Comparison of ENCODE assay signal across 11 cellular contexts in the genomic region with DNA sequence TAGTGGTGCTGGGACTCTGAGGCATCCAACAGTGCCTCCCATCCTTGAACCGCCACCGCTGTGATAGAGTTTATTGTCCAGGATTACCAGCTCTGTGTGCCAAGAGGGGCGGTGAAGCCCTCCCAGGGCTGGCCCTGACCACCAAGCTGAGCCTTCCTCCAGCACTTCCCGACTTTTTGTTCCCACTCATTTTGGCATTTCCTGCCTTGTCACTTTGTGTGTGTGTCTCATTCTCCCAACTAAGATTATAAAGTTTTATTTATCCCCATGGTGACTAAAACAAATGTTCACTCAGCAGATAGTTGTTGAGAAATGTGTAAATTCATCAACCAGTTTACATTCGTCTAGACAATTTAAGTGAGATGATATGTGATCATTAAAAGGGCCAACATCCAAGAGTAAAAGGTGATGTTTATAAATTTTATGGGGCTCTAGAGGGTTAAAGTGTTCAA. TPM values are rescaled to one million over a fixed set of nuclear protein-coding genes. Genes with fewer than 3 reads are reported as not detected.
DNase-seq lines count a peak whose midpoint lies in the region; ATAC-seq and TF ChIP-seq lines count a peak whose summit lies in the region.
"Had no signal": no experiment of that assay in that cellular context is flagged by ENCODE, and none has a peak within 500 bp of the region (broad histone marks: within the 10 kb centered on the region; RNA-seq: fewer than 3 reads in every experiment).

No MANE protein-coding gene starts in this region.

- peaks cover 55% of the 10 kb centered on the region for H3K4me1 Mint-ChIP-seq in activated CD4-positive, alpha-beta memory T cell treated with anti-CD3 and anti-CD28 coated beads, Interleukin-2, amount 10 ng/mL, durations not matched to agents 7 days and 5 days
- peaks cover 25% of the 10 kb centered on the region for H3K4me1 Mint-ChIP-seq in activated CD4-positive, alpha-beta memory T cell treated with anti-CD3 and anti-CD28 coated beads for 36 hours (ENCODE audit: low read depth)
- peaks cover 33% of the 10 kb centered on the region for H3K4me1 Mint-ChIP-seq in activated T-helper 1 cell treated with anti-CD3 and anti-CD28 coated beads, Interleukin-12 subunit alpha, Interleukin-12 subunit beta, Interleukin-2, Interleukin-4 antibody, amounts not matched to agents 30 ng/mL and 10 ng/mL and 1 ng/mL, durations not matched to agents 14 hours and 24 hours and 36 hours (ENCODE audit: low read depth)
- peaks cover 38% of the 10 kb centered on the region for H3K4me1 Mint-ChIP-seq in activated naive CD4-positive, alpha-beta T cell treated with anti-CD3 and anti-CD28 coated beads, Interleukin-2, amount 10 ng/mL, durations not matched to agents 7 days and 5 days

- H3K4me3 ChIP-seq in fibroblast of pulmonary artery (replicated peaks; ENCODE audit: low read depth, low read length), result peak overlapping the region; percentile 79
- H3K4me3 ChIP-seq in skin epidermis, result peak overlapping the region in 4 of 7 experiments; percentile 67 to 88 (median 84)
- H3K4me3 ChIP-seq in upper lobe of left lung, result peak overlapping the region in 2 of 4 donors; percentile 75 to 87
- H3K4me3 ChIP-seq: mucosa of descending colon had no signal

- H3K36me3 ChIP-seq in upper lobe of left lung, result no peaks in the 10 kb centered on the region

- TF ChIP-seq POLR2A in upper lobe of left lung (IDR thresholded peaks at IDR 0.05), result no peak

- CTCF ChIA-PET in activated CD4-positive, alpha-beta memory T cell treated with anti-CD3 and anti-CD28 coated beads, Interleukin-2, amount 10 ng/mL, durations not matched to agents 7 days and 5 days (lab: Charles Lee), result interaction anchor here (3.4 to 6.1 kb wide), 2 partner anchors 21 to 56 kb away, joined by 31 to 40 read pairs; no protein-coding TSS in a partner anchor
- CTCF ChIA-PET in activated CD4-positive, alpha-beta memory T cell treated with anti-CD3 and anti-CD28 coated beads for 36 hours (lab: Charles Lee), result interaction anchor here (6.6 kb wide), 1 partner anchor 55 kb away, joined by 61 read pairs; no protein-coding TSS in a partner anchor
- CTCF ChIA-PET in activated naive CD4-positive, alpha-beta T cell treated with anti-CD3 and anti-CD28 coated beads, Interleukin-2, amount 10 ng/mL, durations not matched to agents 7 days and 5 days (lab: Charles Lee), result interaction anchor here (7.5 kb wide), 1 partner anchor 57 kb away, joined by 54 read pairs; no protein-coding TSS in a partner anchor

- H3K27me3 ChIP-seq in upper lobe of left lung, result peaks cover 0 to 17% (median 2%) of the 10 kb centered on the region in 4 donors

- peaks cover 10 to 32% (median 20%) of the 10 kb centered on the region in 4 donors for H3K4me1 ChIP-seq in upper lobe of left lung

- H3K9me3 Mint-ChIP-seq in activated CD4-positive, alpha-beta memory T cell treated with anti-CD3 and anti-CD28 coated beads, Interleukin-2, amount 10 ng/mL, durations not matched to agents 7 days and 5 days, result no peaks in the 10 kb centered on the region
- H3K9me3 Mint-ChIP-seq in activated CD4-positive, alpha-beta memory T cell treated with anti-CD3 and anti-CD28 coated beads for 36 hours, result no peaks in the 10 kb centered on the region
- H3K9me3 Mint-ChIP-seq in activated T-helper 1 cell treated with anti-CD3 and anti-CD28 coated beads, Interleukin-12 subunit alpha, Interleukin-12 subunit beta, Interleukin-2, Interleukin-4 antibody, amounts not matched to agents 30 ng/mL and 10 ng/mL and 1 ng/mL, durations not matched to agents 14 hours and 24 hours and 36 hours, result no peaks in the 10 kb centered on the region
- no peaks in the 10 kb centered on the region for H3K9me3 Mint-ChIP-seq in activated naive CD4-positive, alpha-beta T cell treated with anti-CD3 and anti-CD28 coated beads, Interleukin-2, amount 10 ng/mL, durations not matched to agents 7 days and 5 days

- POLR2A ChIA-PET in activated CD4-positive, alpha-beta memory T cell treated with anti-CD3 and anti-CD28 coated beads, Interleukin-2, amount 10 ng/mL, durations not matched to agents 7 days and 5 days (lab: Charles Lee), result interaction anchor here (1.6 to 6.1 kb wide), 3 partner anchors 8 to 20 kb away, joined by 5 to 67 read pairs (median 51); no protein-coding TSS in a partner anchor
- POLR2A ChIA-PET in activated CD4-positive, alpha-beta memory T cell treated with anti-CD3 and anti-CD28 coated beads for 36 hours (lab: Charles Lee), result no interaction called here

- H3K36me3 Mint-ChIP-seq in activated CD4-positive, alpha-beta memory T cell treated with anti-CD3 and anti-CD28 coated beads, Interleukin-2, amount 10 ng/mL, durations not matched to agents 7 days and 5 days (ENCODE audit: low read depth), result peaks cover 26% of the 10 kb centered on the region
- H3K36me3 Mint-ChIP-seq in activated CD4-positive, alpha-beta memory T cell treated with anti-CD3 and anti-CD28 coated beads for 36 hours, result no peaks in the 10 kb centered on the region
- peaks cover 5% of the 10 kb centered on the region for H3K36me3 Mint-ChIP-seq in activated T-helper 1 cell treated with anti-CD3 and anti-CD28 coated beads, Interleukin-12 subunit alpha, Interleukin-12 subunit beta, Interleukin-2, Interleukin-4 antibody, amounts not matched to agents 30 ng/mL and 10 ng/mL and 1 ng/mL, durations not matched to agents 14 hours and 24 hours and 36 hours (ENCODE audit: low read depth)
- no peaks in the 10 kb centered on the region for H3K36me3 Mint-ChIP-seq in activated naive CD4-positive, alpha-beta T cell treated with anti-CD3 and anti-CD28 coated beads, Interleukin-2, amount 10 ng/mL, durations not matched to agents 7 days and 5 days

- no peaks in the 10 kb centered on the region for H3K9me3 ChIP-seq in upper lobe of left lung
- H3K9me3 ChIP-seq: mucosa of descending colon had no signal

- no peak overlapping the region for H3K27ac Mint-ChIP-seq in activated CD4-positive, alpha-beta memory T cell treated with anti-CD3 and anti-CD28 coated beads, Interleukin-2, amount 10 ng/mL, durations not matched to agents 7 days and 5 days
- H3K27ac Mint-ChIP-seq in activated CD4-positive, alpha-beta memory T cell treated with anti-CD3 and anti-CD28 coated beads for 36 hours, result no peak overlapping the region
- no peak overlapping the region for H3K27ac Mint-ChIP-seq in activated T-helper 1 cell treated with anti-CD3 and anti-CD28 coated beads, Interleukin-12 subunit alpha, Interleukin-12 subunit beta, Interleukin-2, Interleukin-4 antibody, amounts not matched to agents 30 ng/mL and 10 ng/mL and 1 ng/mL, durations not matched to agents 14 hours and 24 hours and 36 hours
- no peak overlapping the region for H3K27ac Mint-ChIP-seq in activated naive CD4-positive, alpha-beta T cell treated with anti-CD3 and anti-CD28 coated beads, Interleukin-2, amount 10 ng/mL, durations not matched to agents 7 days and 5 days

- TF ChIP-seq EP300 in upper lobe of left lung (IDR thresholded peaks at IDR 0.05), result no peak

- H3K4me3 Mint-ChIP-seq in activated CD4-positive, alpha-beta memory T cell treated with anti-CD3 and anti-CD28 coated beads, Interleukin-2, amount 10 ng/mL, durations not matched to agents 7 days and 5 days, result peak overlapping the region; percentile 5
- H3K4me3 Mint-ChIP-seq in activated CD4-positive, alpha-beta memory T cell treated with anti-CD3 and anti-CD28 coated beads for 36 hours, result no peak overlapping the region
- H3K4me3 Mint-ChIP-seq in activated T-helper 1 cell treated with anti-CD3 and anti-CD28 coated beads, Interleukin-12 subunit alpha, Interleukin-12 subunit beta, Interleukin-2, Interleukin-4 antibody, amounts not matched to agents 30 ng/mL and 10 ng/mL and 1 ng/mL, durations not matched to agents 14 hours and 24 hours and 36 hours, result peak overlapping the region; percentile 3
- no peak overlapping the region for H3K4me3 Mint-ChIP-seq in activated naive CD4-positive, alpha-beta T cell treated with anti-CD3 and anti-CD28 coated beads, Interleukin-2, amount 10 ng/mL, durations not matched to agents 7 days and 5 days

- 67 to 83% methylated on average over 5 of the region's 5 CpGs for WGBS in upper lobe of left lung, 2 donors

- intact Hi-C loops in activated CD4-positive, alpha-beta memory T cell treated with anti-CD3 and anti-CD28 coated beads for 36 hours (cut with micrococcal nuclease), result loop anchor here (10.0 kb wide), 1 partner anchor 136 kb away; a partner anchor contains a TSS
- intact Hi-C loops in activated T-helper 1 cell treated with anti-CD3 and anti-CD28 coated beads, Interleukin-12 subunit alpha, Interleukin-12 subunit beta, Interleukin-2, Interleukin-4 antibody, amounts not matched to agents 30 ng/mL and 10 ng/mL and 1 ng/mL, durations not matched to agents 14 hours and 24 hours and 36 hours (cut with micrococcal nuclease), result loop anchor here (5.0 to 10.0 kb wide), 3 partner anchors 116 to 1056 kb away; a partner anchor contains a TSS

- H3K27ac ChIP-seq in skin epidermis, result peak overlapping the region in 7 of 21 experiments; percentile 11 to 96 (median 89)
- no peak overlapping the region for H3K27ac ChIP-seq in upper lobe of left lung

- no peak for DNase-seq in activated CD4-positive, alpha-beta memory T cell treated with anti-CD3 and anti-CD28 coated beads, Interleukin-2, amount 10 ng/mL, durations not matched to agents 7 days and 5 days
- no peak for DNase-seq in activated CD4-positive, alpha-beta memory T cell treated with anti-CD3 and anti-CD28 coated beads for 36 hours
- DNase-seq in activated T-helper 1 cell treated with anti-CD3 and anti-CD28 coated beads, Interleukin-12 subunit alpha, Interleukin-12 subunit beta, Interleukin-2, Interleukin-4 antibody, amounts not matched to agents 30 ng/mL and 10 ng/mL and 1 ng/mL, durations not matched to agents 14 hours and 24 hours and 36 hours (ENCODE audit: low spot score), result no peak
- DNase-seq in fibroblast of pulmonary artery (ENCODE audit: low read depth) (peak; percentile 89), upper lobe of left lung (no peak), foreskin melanocyte (no peak)
- no peak for DNase-seq in activated naive CD4-positive, alpha-beta T cell treated with anti-CD3 and anti-CD28 coated beads, Interleukin-2, amount 10 ng/mL, durations not matched to agents 7 days and 5 days
- DNase-seq: mucosa of descending colon, NCI-H1048, trophoblast cell had no signal

- no peak for ATAC-seq in upper lobe of left lung (ENCODE audit: low FRiP score in 2 of 2)
- ATAC-seq: mucosa of descending colon had no signal

- TF ChIP-seq CTCF in fibroblast of pulmonary artery (IDR thresholded peaks at IDR 0.05; ENCODE audit: low read length, missing control alignments) (no peak), upper lobe of left lung (IDR thresholded peaks at IDR 0.05) (no peak)

- H3K27me3 Mint-ChIP-seq in activated CD4-positive, alpha-beta memory T cell treated with anti-CD3 and anti-CD28 coated beads, Interleukin-2, amount 10 ng/mL, durations not matched to agents 7 days and 5 days, result no peaks in the 10 kb centered on the region
- peaks cover 30% of the 10 kb centered on the region for H3K27me3 Mint-ChIP-seq in activated CD4-positive, alpha-beta memory T cell treated with anti-CD3 and anti-CD28 coated beads for 36 hours
- peaks cover 21% of the 10 kb centered on the region for H3K27me3 Mint-ChIP-seq in activated T-helper 1 cell treated with anti-CD3 and anti-CD28 coated beads, Interleukin-12 subunit alpha, Interleukin-12 subunit beta, Interleukin-2, Interleukin-4 antibody, amounts not matched to agents 30 ng/mL and 10 ng/mL and 1 ng/mL, durations not matched to agents 14 hours and 24 hours and 36 hours (ENCODE audit: insufficient read depth)
- H3K27me3 Mint-ChIP-seq in activated naive CD4-positive, alpha-beta T cell treated with anti-CD3 and anti-CD28 coated beads, Interleukin-2, amount 10 ng/mL, durations not matched to agents 7 days and 5 days, result peaks cover 53% of the 10 kb centered on the region

RNA-seq across cellular contexts. Expression of a gene that starts 2.5 kb away (rescaled TPM):
- 10 to 100 TPM; 35.0 to 36.6 TPM for total RNA-seq in activated CD4-positive, alpha-beta memory T cell treated with anti-CD3 and anti-CD28 coated beads, Interleukin-2, amount 10 ng/mL, durations not matched to agents 7 days and 5 days
- total RNA-seq in activated CD4-positive, alpha-beta memory T cell treated with anti-CD3 and anti-CD28 coated beads for 36 hours, result 1 to 10 TPM; 6.5 to 6.8 TPM
- 3.9 and 4.0 TPM in 2 replicates for total RNA-seq in activated T-helper 1 cell treated with anti-CD3 and anti-CD28 coated beads, Interleukin-12 subunit alpha, Interleukin-12 subunit beta, Interleukin-2, Interleukin-4 antibody, amounts not matched to agents 30 ng/mL and 10 ng/mL and 1 ng/mL, durations not matched to agents 14 hours and 24 hours and 36 hours
- 10 to 100 TPM; 11.5 to 34.2 (median 20.1) TPM for total RNA-seq in upper lobe of left lung

Comparison
In these comparisons a context has a peak if more than half of its experiments do, and no peak if none do; other contexts are left out.
1. H3K4me3 Mint-ChIP-seq: peak in activated CD4-positive, alpha-beta memory T cell treated with anti-CD3 and anti-CD28 coated beads, Interleukin-2, amount 10 ng/mL, durations not matched to agents 7 days and 5 days (single experiment) and activated T-helper 1 cell treated with anti-CD3 and anti-CD28 coated beads, Interleukin-12 subunit alpha, Interleukin-12 subunit beta, Interleukin-2, Interleukin-4 antibody, amounts not matched to agents 30 ng/mL and 10 ng/mL and 1 ng/mL, durations not matched to agents 14 hours and 24 hours and 36 hours (single experiment); none in activated CD4-positive, alpha-beta memory T cell treated with anti-CD3 and anti-CD28 coated beads for 36 hours (single experiment) and activated naive CD4-positive, alpha-beta T cell treated with anti-CD3 and anti-CD28 coated beads, Interleukin-2, amount 10 ng/mL, durations not matched to agents 7 days and 5 days (single experiment).